8 cellular contexts compared by ENCODE assay signal in the genomic region with DNA sequence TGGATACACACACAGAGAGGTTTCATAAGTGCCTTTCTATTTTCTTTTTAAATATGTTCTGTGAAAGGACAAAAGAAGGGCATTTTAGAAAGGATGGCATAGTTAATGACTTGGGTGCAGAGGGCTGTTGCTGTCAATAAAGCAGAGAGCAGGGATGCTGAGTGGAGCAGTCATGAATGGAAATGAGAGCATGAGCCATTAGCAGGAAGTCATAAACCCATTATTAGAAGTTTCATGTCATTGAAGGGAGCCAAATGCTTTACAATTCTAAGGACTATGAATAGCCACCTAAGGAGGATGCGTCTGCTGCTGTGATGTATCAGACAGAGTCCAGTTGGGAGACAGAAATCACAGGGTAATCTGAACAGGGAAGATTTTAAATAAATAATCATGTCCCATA. TPM values are rescaled to one million over a fixed set of nuclear protein-coding genes. Genes with fewer than 3 reads are reported as not detected.
DNase-seq lines count a peak whose midpoint lies in the region; ATAC-seq and TF ChIP-seq lines count a peak whose summit lies in the region.

No MANE protein-coding gene starts in this region.

- H3K4me1 ChIP-seq in BLaER1 treated with 17β-estradiol and CSF1 and Interleukin-3, amounts not matched to agents 10 nM and 100 nM, result peaks cover 5 to 10% (median 8%) of the 10 kb centered on the region in 10 experiments; a peak in 19 of 20 replicates
- H3K4me1 ChIP-seq in HCT116 (ENCODE audit: control insufficient read depth in 1 of 2, insufficient read depth in 2 of 2, low read length in 2 of 2) (peaks cover 0 to 7% of the 10 kb centered on the region in 2 experiments; a peak in 1 of 4 replicates), OCI-LY1 (ENCODE audit: insufficient read depth, low read length, severe bottlenecking) (peaks cover 14% of the 10 kb centered on the region), heart right ventricle (peaks cover 0 to 10% (median 7%) of the 10 kb centered on the region in 9 donors)

- BruUV-seq in HCT116 (replicated peaks; lab: Mats Ljungman, UMichigan), result no TSS peak

- no peaks in the 10 kb centered on the region for H3F3A ChIP-seq in OCI-LY1 (ENCODE audit: insufficient read depth, low read length)

- 62 to 63% methylated on average over 1 of the region's 1 CpG for WGBS in heart right ventricle, 2 donors

- POLR2A ChIA-PET in HCT116 (lab: Charles Lee), result interaction anchor here (1.0 kb wide), 1 partner anchor 16 kb away, joined by 3 read pairs; no protein-coding TSS in a partner anchor

- H3K79me2 ChIP-seq in HCT116 (ENCODE audit: insufficient read depth, low read length) (no peaks in the 10 kb centered on the region), OCI-LY1 (ENCODE audit: insufficient read depth, low read length) (no peaks in the 10 kb centered on the region)

- CTCF ChIA-PET in HCT116 (lab: Charles Lee), result interaction anchor here (0.6 to 3.5 kb wide), 12 partner anchors 9 to 375 kb away, joined by 3 to 50 read pairs (median 3); partner anchors contain the start of gene TLR10

- H4K20me1 ChIP-seq in BLaER1 treated with 17β-estradiol and CSF1 and Interleukin-3, amounts not matched to agents 10 nM and 100 nM, result no peaks in the 10 kb centered on the region
- H4K20me1 ChIP-seq in HCT116 (ENCODE audit: insufficient read depth) (no peaks in the 10 kb centered on the region), OCI-LY1 (ENCODE audit: insufficient read depth, low read length) (no peaks in the 10 kb centered on the region)

- H3K9ac ChIP-seq in BLaER1 treated with 17β-estradiol and CSF1 and Interleukin-3, amounts not matched to agents 10 nM and 100 nM, result peak overlapping the region in 4 of 11 experiments; percentile 0 to 41 (median 16); a peak in 2 of 22 replicates
- H3K9ac ChIP-seq in HCT116 (ENCODE audit: low read length), result no peak overlapping the region
- H3K9ac ChIP-seq in OCI-LY1 (ENCODE audit: low read length), result no peak overlapping the region; the same call in 1 of the 2 replicates

- peak overlapping the region; percentile 8 to 71 (median 46); a peak in 15 of 22 replicates for H3K4me2 ChIP-seq in BLaER1 treated with 17β-estradiol and CSF1 and Interleukin-3, amounts not matched to agents 10 nM and 100 nM
- H3K4me2 ChIP-seq in HCT116 (ENCODE audit: low read length), result peak overlapping the region; percentile 43
- H3K4me2 ChIP-seq in OCI-LY1 (ENCODE audit: low read length), result 0 out of 2 replicates have a peak overlapping the region, but pooled peaks have one; percentile 50

- peaks cover 0 to 5% (median 0%) of the 10 kb centered on the region in 11 experiments; a peak in 1 of 22 replicates for H3K9me3 ChIP-seq in BLaER1 treated with 17β-estradiol and CSF1 and Interleukin-3, amounts not matched to agents 10 nM and 100 nM (replicated peaks in 1 of 11)
- no peaks in the 10 kb centered on the region for H3K9me3 ChIP-seq in HCT116 (ENCODE audit: control insufficient read depth in 1 of 2, insufficient read depth in 1 of 2, low read depth in 1 of 2, low read length in 2 of 2)
- peaks cover 3% of the 10 kb centered on the region for H3K9me3 ChIP-seq in OCI-LY1 (ENCODE audit: low read length)
- H3K9me3 ChIP-seq in heart right ventricle, result peaks cover 0 to 4% (median 0%) of the 10 kb centered on the region in 11 donors

- H3K9me2 ChIP-seq in HCT116 (ENCODE audit: insufficient read depth), result no peaks in the 10 kb centered on the region
- no peaks in the 10 kb centered on the region for H3K9me2 ChIP-seq in OCI-LY1 (ENCODE audit: low read depth, low read length)

- RAD21 ChIA-PET in HCT116 (lab: Charles Lee; ENCODE audit: low non-redundant PET in 1 of 2, low total read pairs in 2 of 2, uncharacterized antibody in 2 of 2, unreplicated experiment in 2 of 2), result interaction anchor here (0.9 to 2.2 kb wide), 3 partner anchors 232 to 375 kb away, joined by 3 to 13 read pairs (median 8); no protein-coding TSS in a partner anchor

- H3K4me3 ChIP-seq in BLaER1 treated with 17β-estradiol and CSF1 and Interleukin-3, amounts not matched to agents 10 nM and 100 nM, result no peak overlapping the region
- no peak overlapping the region for H3K4me3 ChIP-seq in HCT116 (replicated peaks in 1 of 2; ENCODE audit: low read depth in 1 of 2, low read length in 2 of 2)
- no peak overlapping the region for H3K4me3 ChIP-seq in OCI-LY1 (ENCODE audit: low read depth, low read length, poor library complexity, severe bottlenecking)
- no peak overlapping the region for H3K4me3 ChIP-seq in heart right ventricle

- peak overlapping the region; percentile 39 for H2AFZ ChIP-seq in HCT116 (ENCODE audit: low read depth, low read length, poor library complexity, severe bottlenecking)
- H2AFZ ChIP-seq in OCI-LY1 (ENCODE audit: low read length), result no peak overlapping the region; the same call in 1 of the 2 replicates

- no peak for TF ChIP-seq RAD21 in HCT116 (IDR thresholded peaks at IDR 0.05; ENCODE audit: low read depth)

- H3K27ac ChIP-seq in BLaER1 treated with 17β-estradiol and CSF1 and Interleukin-3, amounts not matched to agents 10 nM and 100 nM, result no peak overlapping the region
- H3K27ac ChIP-seq in HCT116 (ENCODE audit: low read depth, low read length), result no peak overlapping the region
- no peak overlapping the region for H3K27ac ChIP-seq in OCI-LY1 (ENCODE audit: low read depth, low read length, poor library complexity, severe bottlenecking)
- H3K27ac ChIP-seq in heart right ventricle, result no peak overlapping the region

- DNase-seq in HCT116 (ENCODE audit: low read depth, low spot score), result no peak
- peak; percentile 15 for DNase-seq in kidney tubule cell (ENCODE audit: low spot score)
- no peak for DNase-seq in heart right ventricle
- no peak for DNase-seq in NCI-H2029 (lab: John Stamatoyannopoulos, UW)
- DNase-seq in HCEC 1CT, result no peak
- DNase-seq in SK-N-DZ (ENCODE audit: low spot score), result no peak

- intact Hi-C loops in HCT116 (cut with micrococcal nuclease) (loop anchor here (1.0 kb wide), 2 partner anchors 232 to 375 kb away; no protein-coding TSS in a partner anchor), heart right ventricle (cut with DNase I) (loop anchor here (1.0 to 10.0 kb wide), 8 partner anchors 90 to 380 kb away; no protein-coding TSS in a partner anchor)

- no peak for TF ChIP-seq CTCF in HCT116 (IDR thresholded peaks at IDR 0.05 in 2 of 3, conservative IDR thresholded peaks at IDR 0.05 in 1 of 3; ENCODE audit: borderline replicate concordance in 1 of 3, insufficient read depth in 1 of 3, low read depth in 2 of 3, low read length in 2 of 3)
- no peak for TF ChIP-seq CTCF in OCI-LY1 (IDR thresholded peaks at IDR 0.05; ENCODE audit: low read length)
- no peak for TF ChIP-seq CTCF in heart right ventricle (IDR thresholded peaks at IDR 0.05)

- no peak for TF ChIP-seq POLR2A in HCT116 (IDR thresholded peaks at IDR 0.05; ENCODE audit: borderline replicate concordance, extremely low read depth, insufficient read depth, insufficient read length)

- no peak for ATAC-seq in HCT116
- ATAC-seq in heart right ventricle, result no peak

- no peaks in the 10 kb centered on the region for H3K27me3 ChIP-seq in BLaER1 treated with 17β-estradiol and CSF1 and Interleukin-3, amounts not matched to agents 10 nM and 100 nM
- H3K27me3 ChIP-seq in HCT116 (ENCODE audit: insufficient read depth, low read length) (no peaks in the 10 kb centered on the region), OCI-LY1 (ENCODE audit: insufficient read depth, low read length) (no peaks in the 10 kb centered on the region), heart right ventricle (no peaks in the 10 kb centered on the region)

- no peaks in the 10 kb centered on the region; a peak in 1 of 22 replicates for H3K36me3 ChIP-seq in BLaER1 treated with 17β-estradiol and CSF1 and Interleukin-3, amounts not matched to agents 10 nM and 100 nM
- H3K36me3 ChIP-seq in HCT116 (ENCODE audit: control insufficient read depth in 1 of 2, insufficient read depth in 2 of 2, low read length in 2 of 2), result no peaks in the 10 kb centered on the region
- peaks cover 2% of the 10 kb centered on the region for H3K36me3 ChIP-seq in OCI-LY1 (ENCODE audit: insufficient read depth, low read length)
- H3K36me3 ChIP-seq in heart right ventricle, result no peaks in the 10 kb centered on the region

TF ChIP-seq in HCT116, 20 proteins besides CTCF, POLR2A, EP300 and RAD21 (continues in another document):
- TF ChIP-seq POLR2AphosphoS5 (IDR thresholded peaks at IDR 0.05; ENCODE audit: low read depth, low read length) (no peak), ZNF274 (IDR thresholded peaks at IDR 0.05; ENCODE audit: low read depth, low read length) (no peak), TCF7L2 (IDR thresholded peaks at IDR 0.05; ENCODE audit: borderline replicate concordance, extremely low read depth, insufficient read depth, insufficient read length) (no peak), SRF (IDR thresholded peaks at IDR 0.05; ENCODE audit: low read depth) (no peak), ZFX (IDR thresholded peaks at IDR 0.05) (no peak), CEBPB (IDR thresholded peaks at IDR 0.05; ENCODE audit: low read depth) (no peak), JUND (IDR thresholded peaks at IDR 0.05) (no peak), SIN3A (IDR thresholded peaks at IDR 0.05; ENCODE audit: low read depth) (no peak), ELF1 (IDR thresholded peaks at IDR 0.05; ENCODE audit: borderline replicate concordance, low read depth) (no peak), CBX3 (IDR thresholded peaks at IDR 0.05; ENCODE audit: low read depth) (no peak), EZH2 (IDR thresholded peaks at IDR 0.05) (no peak), EZH2phosphoT487 (IDR thresholded peaks at IDR 0.05; ENCODE audit: borderline replicate concordance) (no peak)
- TF ChIP-seq, protein P1, sequence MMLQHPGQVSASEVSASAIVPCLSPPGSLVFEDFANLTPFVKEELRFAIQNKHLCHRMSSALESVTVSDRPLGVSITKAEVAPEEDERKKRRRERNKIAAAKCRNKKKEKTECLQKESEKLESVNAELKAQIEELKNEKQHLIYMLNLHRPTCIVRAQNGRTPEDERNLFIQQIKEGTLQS (IDR thresholded peaks at IDR 0.05), result no peak

RNA-seq across cellular contexts. Expression of gene WDR19, which starts 47.7 kb away (rescaled TPM):
- total RNA-seq in HCT116 (2021; ENCODE audit: unreplicated experiment), result 18.8 TPM
- polyA plus RNA-seq in HCT116 (2012), result 8.2 and 11.7 TPM in 2 replicates
- total RNA-seq in heart right ventricle, result 10 to 100 TPM in 1 of 10 donors, 1 to 10 TPM in 9; 4.1 to 14.6 (median 6.7) TPM
- polyA plus RNA-seq in heart right ventricle, result 10 to 100 TPM; 13.0 to 25.8 TPM
- 17.3 and 28.0 TPM in 2 replicates for polyA plus RNA-seq in SK-N-DZ (2014; cell fraction: cytosol; rRNA removed)
- 157 and 190 TPM in 2 replicates for polyA plus RNA-seq in SK-N-DZ (2014; cell fraction: nucleus; rRNA removed)
